Comparison of ENCODE assay signal across 9 cellular contexts in the genomic region with DNA sequence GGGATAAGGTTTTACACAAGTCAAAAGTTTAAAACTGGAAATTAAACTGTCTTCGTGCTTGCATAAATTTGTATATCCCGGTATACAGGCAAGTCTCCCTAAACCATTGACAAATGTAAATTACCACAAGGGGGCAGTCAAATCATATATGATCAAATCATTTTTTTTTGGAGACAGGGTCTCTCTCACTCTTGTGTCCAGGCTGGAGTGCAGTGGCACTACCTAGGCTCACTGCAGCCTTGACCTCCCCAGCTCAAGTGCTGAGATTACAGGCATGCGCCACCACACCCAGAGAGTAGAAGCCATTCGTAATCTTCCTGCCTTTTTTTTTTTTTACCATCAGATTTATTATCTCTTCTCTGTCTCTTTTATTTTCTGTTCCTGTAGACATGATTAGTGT. TPM values are rescaled to one million over a fixed set of nuclear protein-coding genes. Genes with fewer than 3 reads are reported as not detected.
A peak's percentile ranks its signal among the peaks of the same experiment; 100 is the strongest.
DNase-seq lines count a peak whose midpoint lies in the region; ATAC-seq and TF ChIP-seq lines count a peak whose summit lies in the region.
"Had no signal": no experiment of that assay in that cellular context is flagged by ENCODE, and none has a peak within 500 bp of the region (broad histone marks: within the 10 kb centered on the region; RNA-seq: fewer than 3 reads in every experiment).

No MANE protein-coding gene starts in this region.

- no peaks in the 10 kb centered on the region for H3K27me3 ChIP-seq in psoas muscle (ENCODE audit: insufficient read depth in 3 of 3, low read length in 2 of 3)
- H3K27me3 ChIP-seq: BLaER1 treated with 17β-estradiol and CSF1 and Interleukin-3, amounts not matched to agents 10 nM and 100 nM had no signal

- H3K9me3 ChIP-seq in psoas muscle: no peaks in the 10 kb centered on the region
- H3K9me3 ChIP-seq: BLaER1 treated with 17β-estradiol and CSF1 and Interleukin-3, amounts not matched to agents 10 nM and 100 nM had no signal

- H3K27ac Mint-ChIP-seq in T-helper 2 cell treated with Interferon-gamma antibody and Interleukin-4, amounts not matched to agents 5 μg/mL and 100 μg/mL, for 36 hours: peak overlapping the region; percentile 59

- H3K36me3 Mint-ChIP-seq in T-helper 2 cell treated with Interferon-gamma antibody and Interleukin-4, amounts not matched to agents 5 μg/mL and 100 μg/mL, for 36 hours (ENCODE audit: low read depth): peaks cover 78% of the 10 kb centered on the region

- H3K4me1 Mint-ChIP-seq in T-helper 2 cell treated with Interferon-gamma antibody and Interleukin-4, amounts not matched to agents 5 μg/mL and 100 μg/mL, for 36 hours (ENCODE audit: low read depth): peaks cover 26% of the 10 kb centered on the region

- no peaks in the 10 kb centered on the region for H3K4me1 ChIP-seq in psoas muscle
- H3K4me1 ChIP-seq: BLaER1 treated with 17β-estradiol and CSF1 and Interleukin-3, amounts not matched to agents 10 nM and 100 nM had no signal

- no peak overlapping the region for H3K4me3 Mint-ChIP-seq in T-helper 2 cell treated with Interferon-gamma antibody and Interleukin-4, amounts not matched to agents 5 μg/mL and 100 μg/mL, for 36 hours

- H3K27me3 Mint-ChIP-seq in T-helper 2 cell treated with Interferon-gamma antibody and Interleukin-4, amounts not matched to agents 5 μg/mL and 100 μg/mL, for 36 hours (ENCODE audit: low read depth): no peaks in the 10 kb centered on the region

- TF ChIP-seq CTCF in foreskin fibroblast (IDR thresholded peaks at IDR 0.05; ENCODE audit: low read depth, low read length) (peak; percentile 52), psoas muscle (IDR thresholded peaks at IDR 0.05) (peak; percentile 68)

- intact Hi-C loops in psoas muscle (cut with DNase I): loop anchor here (2.0 to 5.0 kb wide), 2 partner anchors 162 to 163 kb away; no protein-coding TSS in a partner anchor

- H3K4me3 ChIP-seq in foreskin fibroblast (ENCODE audit: low read depth in 1 of 2, low read length in 2 of 2) (no peak overlapping the region), psoas muscle (no peak overlapping the region)
- H3K4me3 ChIP-seq: BLaER1 treated with 17β-estradiol and CSF1 and Interleukin-3, amounts not matched to agents 10 nM and 100 nM had no signal

- H3K36me3 ChIP-seq in psoas muscle (ENCODE audit: insufficient read depth in 1 of 2, low read depth in 1 of 2): no peaks in the 10 kb centered on the region

- ATAC-seq in psoas muscle (peak in 3 of 4 donors; percentile 44 to 63 (median 59)), GM18511 (IDR thresholded peaks at IDR 0.05; ENCODE audit: unreplicated experiment) (no peak)

- WGBS in psoas muscle, 3 donors: 45 to 57% (median 55%) methylated on average over 4 of the region's 4 CpGs

- no peaks in the 10 kb centered on the region for H3K9me3 Mint-ChIP-seq in T-helper 2 cell treated with Interferon-gamma antibody and Interleukin-4, amounts not matched to agents 5 μg/mL and 100 μg/mL, for 36 hours

- H3K27ac ChIP-seq in psoas muscle: no peak overlapping the region
- H3K27ac ChIP-seq: BLaER1 treated with 17β-estradiol and CSF1 and Interleukin-3, amounts not matched to agents 10 nM and 100 nM had no signal

- DNase-seq in NCI-H1417 (lab: John Stamatoyannopoulos, UW): peak; percentile 32 to 74 (median 35)
- DNase-seq in NCI-H1417 treated with DMSO at 0.1 percent for 48 hours (lab: John Stamatoyannopoulos, UW): no peak
- peak; percentile 47 to 74 for DNase-seq in Kasumi-1 (lab: John Stamatoyannopoulos, UW)
- no peak for DNase-seq in T-helper 2 cell treated with Interferon-gamma antibody and Interleukin-4, amounts not matched to agents 5 μg/mL and 100 μg/mL, for 36 hours (ENCODE audit: low spot score)
- DNase-seq in foreskin fibroblast: peak; percentile 25 to 74
- DNase-seq in psoas muscle: no peak
- DNase-seq in cortex of kidney (lab: John Stamatoyannopoulos, UW): no peak

RNA-seq across cellular contexts. Expression of a gene that starts 18.5 kb away (rescaled TPM):
- under 1 TPM; 0.15 to 0.84 (median 0.46) TPM for total RNA-seq in psoas muscle
- under 1 TPM in 2 of 3 donors, not detected in 1; 0.14 to 0.18 TPM for polyA plus RNA-seq in psoas muscle

RNA-seq across cellular contexts. Expression of a gene that starts 34.6 kb away (rescaled TPM):
- total RNA-seq in psoas muscle: 1 to 10 TPM in 2 of 4 donors, under 1 TPM in 2; 0.34 to 1.4 (median 0.82) TPM
- polyA plus RNA-seq in psoas muscle: under 1 TPM in 2 of 3 donors, not detected in 1; 0.17 to 0.25 TPM

RNA-seq across cellular contexts. Expression of a gene that starts 44.1 kb away (rescaled TPM):
- 100 to 1,000 TPM in 2 of 4 donors, 10 to 100 TPM in 2; 64.8 to 106 (median 87.9) TPM for total RNA-seq in psoas muscle
- 10 to 100 TPM; 44.2 to 65.1 (median 49.0) TPM for polyA plus RNA-seq in psoas muscle

Comparison
In these comparisons a context has a peak if more than half of its experiments do, and no peak if none do; other contexts are left out.
1. DNase-seq: peak in NCI-H1417 (3 of 3), Kasumi-1 (2 of 2) and foreskin fibroblast (2 of 2); none in NCI-H1417 treated with DMSO at 0.1 percent for 48 hours (single experiment), T-helper 2 cell treated with Interferon-gamma antibody and Interleukin-4, amounts not matched to agents 5 μg/mL and 100 μg/mL, for 36 hours (single experiment), psoas muscle (0 of 2) and cortex of kidney (single experiment).